ENCODE assay signal across 32 cellular contexts in the genomic region with DNA sequence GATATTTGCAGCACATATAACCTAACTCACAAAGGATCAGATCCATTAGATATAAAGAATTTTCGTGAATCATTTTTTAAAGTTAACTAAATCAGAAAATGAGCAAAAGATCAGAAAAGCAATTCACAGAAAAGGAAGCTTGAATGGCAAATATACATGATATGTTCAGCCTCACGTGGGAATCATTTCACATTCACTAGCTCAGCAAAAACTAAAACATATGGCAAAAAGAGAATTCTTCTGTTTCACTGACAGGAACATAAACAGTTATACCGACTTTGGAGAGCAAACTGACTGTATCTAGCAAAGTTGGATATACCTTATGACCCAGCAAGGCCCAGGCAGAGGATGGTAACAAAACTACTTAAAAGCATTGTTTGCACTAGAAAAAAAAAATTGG. TPM values are rescaled to one million over a fixed set of nuclear protein-coding genes. Genes with fewer than 3 reads are reported as not detected.
"Had no signal": no experiment of that assay in that cellular context is flagged by ENCODE, and none has a peak within 500 bp of the region (broad histone marks: within the 10 kb centered on the region; RNA-seq: fewer than 3 reads in every experiment).

No MANE protein-coding gene starts in this region.

- H2AFZ ChIP-seq: neural progenitor cell, parathyroid adenoma had no signal

- H3K27ac Mint-ChIP-seq: natural killer cell; nephron; neural progenitor cell; progenitor cell of endocrine pancreas; stimulated activated memory B cell treated with anti-CD40 and anti-IgM and Interleukin-4, amounts not matched to agents 10 μg/mL and 1 μg/mL and 100 μg/mL, for 72 hours; stimulated activated naive CD8-positive, alpha-beta T cell treated with anti-CD3 and anti-CD28 coated beads, Interleukin-15, amount 100 ng/mL, for 72 hours; type B pancreatic cell had no signal

- H3K9me3 ChIP-seq: ovary, psoas muscle, spleen, suprapubic skin, testis, tibial artery, transverse colon, upper lobe of right lung, uterus had no signal

- H3K36me3 Mint-ChIP-seq: natural killer cell; neural progenitor cell; stimulated activated memory B cell treated with anti-CD40 and anti-IgM and Interleukin-4, amounts not matched to agents 10 μg/mL and 1 μg/mL and 100 μg/mL, for 72 hours had no signal

- H3K9ac ChIP-seq: neural progenitor cell, parathyroid adenoma had no signal

- H3K27me3 ChIP-seq: neural progenitor cell, ovary, suprapubic skin, testis, tibial artery, transverse colon, upper lobe of right lung, uterus had no signal

- ATAC-seq: natural killer cell; psoas muscle; right cardiac atrium; sciatic nerve; stimulated activated naive CD8-positive, alpha-beta T cell treated with anti-CD3 and anti-CD28 coated beads, Interleukin-15, amount 100 ng/mL, for 72 hours; stimulated activated naive CD8-positive, alpha-beta T cell treated with anti-CD3 and anti-CD28 coated beads, Interleukin-15, Interleukin-2, amounts not matched to agents 100 U/mL and 50 U/mL, for 24 hours had no signal

- H3K9me3 Mint-ChIP-seq: natural killer cell; stimulated activated memory B cell treated with anti-CD40 and anti-IgM and Interleukin-4, amounts not matched to agents 10 μg/mL and 1 μg/mL and 100 μg/mL, for 72 hours; stimulated activated naive CD8-positive, alpha-beta T cell treated with anti-CD3 and anti-CD28 coated beads, Interleukin-15, amount 100 ng/mL, for 72 hours; type B pancreatic cell had no signal

- H3K4me2 ChIP-seq: neural progenitor cell, smooth muscle cell had no signal

- H3K4me1 ChIP-seq: parathyroid adenoma, uterus had no signal

- DNase-seq: natural killer cell; occipital lobe; ovary; posterior cingulate gyrus; psoas muscle; right cardiac atrium; spleen; stimulated activated CD4-positive, alpha-beta T cell treated with anti-CD3 and anti-CD28 coated beads, Interleukin-12 subunit alpha, Interleukin-12 subunit beta, amount 100 ng/mL, for 4 hours; stimulated activated CD4-positive, alpha-beta T cell treated with anti-CD3 and anti-CD28 coated beads, Interleukin-1b, Interleukin-23, amount 100 ng/mL, for 48 hours; stimulated activated CD4-positive, alpha-beta T cell treated with anti-CD3 and anti-CD28 coated beads, Interleukin-4, amount 100 ng/mL, for 1 hour; stimulated activated CD4-positive, alpha-beta T cell treated with anti-CD3 and anti-CD28 coated beads, Interleukin-4, amount 100 ng/mL, for 4 hours; stimulated activated CD8-positive, alpha-beta memory T cell treated with anti-CD3 and anti-CD28 coated beads, Interleukin-4, amount 100 ng/mL, for 48 hours; stimulated activated naive CD4-positive, alpha-beta T cell; stimulated activated naive CD8-positive, alpha-beta T cell treated with anti-CD3 and anti-CD28 coated beads, Interleukin-15, amount 100 ng/mL, for 72 hours; stimulated activated naive CD8-positive, alpha-beta T cell treated with anti-CD3 and anti-CD28 coated beads, Interleukin-15, Interleukin-2, amounts not matched to agents 100 U/mL and 50 U/mL, for 24 hours; substantia nigra; testis; tibial artery; transverse colon; upper lobe of right lung; uterus had no signal

- H3K27ac ChIP-seq: neural progenitor cell, ovary, parathyroid adenoma, psoas muscle, skin epidermis, spleen, suprapubic skin, testis, tibial artery, transverse colon, upper lobe of right lung, uterus had no signal

- H3K4me3 ChIP-seq: neural progenitor cell, ovary, psoas muscle, skin epidermis, smooth muscle cell, spleen, suprapubic skin, testis, tibial artery, transverse colon, upper lobe of right lung, uterus had no signal

- H3K4me3 Mint-ChIP-seq: natural killer cell; nephron; neural progenitor cell; stimulated activated memory B cell treated with anti-CD40 and anti-IgM and Interleukin-4, amounts not matched to agents 10 μg/mL and 1 μg/mL and 100 μg/mL, for 72 hours; stimulated activated naive CD8-positive, alpha-beta T cell treated with anti-CD3 and anti-CD28 coated beads, Interleukin-15, amount 100 ng/mL, for 72 hours; type B pancreatic cell had no signal

- H3K36me3 ChIP-seq: neural progenitor cell, ovary, spleen, transverse colon, upper lobe of right lung, uterus had no signal

- H3K27me3 Mint-ChIP-seq: type B pancreatic cell had no signal

- H3K79me2 ChIP-seq: parathyroid adenoma had no signal

RNA-seq across cellular contexts. Expression of a gene that starts 34.0 kb away (rescaled TPM):
- total RNA-seq: natural killer cell, progenitor cell of endocrine pancreas, psoas muscle, sciatic nerve, smooth muscle cell had no signal
- polyA plus RNA-seq: neural cell, psoas muscle, smooth muscle cell had no signal
